Comparison of ENCODE assay signal across 8 cellular contexts in the genomic region with DNA sequence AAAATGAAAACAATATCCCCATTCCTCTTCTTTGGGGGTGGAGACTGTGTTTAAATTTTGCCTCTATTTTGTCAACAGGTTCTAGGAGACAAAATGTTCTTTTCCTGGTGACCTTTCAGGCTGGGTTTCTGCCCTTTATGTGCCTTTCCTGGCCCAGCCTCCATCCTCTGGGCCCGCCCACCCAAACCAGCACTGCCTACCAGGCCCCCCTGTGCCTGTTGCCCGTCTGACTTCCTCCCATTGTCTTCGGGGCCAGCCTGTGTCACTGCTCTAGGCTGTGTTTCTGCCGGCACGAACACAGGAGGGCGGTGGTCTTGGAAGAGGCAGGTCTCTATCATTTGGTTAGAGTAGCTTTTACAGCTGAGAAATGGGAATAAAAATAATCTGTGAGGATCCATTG. TPM values are rescaled to one million over a fixed set of nuclear protein-coding genes. Genes with fewer than 3 reads are reported as not detected.
DNase-seq lines count a peak whose midpoint lies in the region; ATAC-seq and TF ChIP-seq lines count a peak whose summit lies in the region.

No MANE protein-coding gene starts in this region.

- H3K27ac ChIP-seq in iPS-18a (ENCODE audit: low read length) (no peak overlapping the region), smooth muscle cell (ENCODE audit: low read depth) (peak overlapping the region; percentile 24)

- 36% methylated on average over 6 of the region's 6 CpGs for WGBS in smooth muscle cell (ENCODE audit: low lambda C conversion rate)

- H3K4me2 ChIP-seq in smooth muscle cell: no peak overlapping the region

- no peak for ATAC-seq in GM21786 (IDR thresholded peaks at IDR 0.05; ENCODE audit: unreplicated experiment)
- ATAC-seq in GM18517 (IDR thresholded peaks at IDR 0.05; ENCODE audit: unreplicated experiment): no peak

- H3K27ac Mint-ChIP-seq in activated naive CD4-positive, alpha-beta T cell treated with anti-CD3 and anti-CD28 coated beads for 36 hours: peak overlapping the region; percentile 86

- H2AFZ ChIP-seq in smooth muscle cell (ENCODE audit: low read depth): no peak overlapping the region

- CTCF ChIA-PET in activated naive CD4-positive, alpha-beta T cell treated with anti-CD3 and anti-CD28 coated beads for 36 hours (lab: Charles Lee): interaction anchor here (1.0 to 13.9 kb wide), 6 partner anchors 9 to 40 kb away, joined by 3 to 237 read pairs (median 6); no protein-coding TSS in a partner anchor

- peak overlapping the region; percentile 67 for H3K4me3 Mint-ChIP-seq in activated naive CD4-positive, alpha-beta T cell treated with anti-CD3 and anti-CD28 coated beads for 36 hours

- peaks cover 8% of the 10 kb centered on the region for H3F3A ChIP-seq in smooth muscle cell (ENCODE audit: low read depth)

- peaks cover 82% of the 10 kb centered on the region for H4K20me1 ChIP-seq in smooth muscle cell (ENCODE audit: low read depth)

- no peaks in the 10 kb centered on the region for H3K9me3 ChIP-seq in iPS-18a (ENCODE audit: control insufficient read depth, low read depth, low read length)
- H3K9me3 ChIP-seq in smooth muscle cell (replicated peaks; ENCODE audit: low read depth): no peaks in the 10 kb centered on the region

- DNase-seq in NCI-H82 (lab: John Stamatoyannopoulos, UW) (peak; percentile 77), smooth muscle cell (lab: John Stamatoyannopoulos, UW; ENCODE audit: unreplicated experiment) (no peak), GF-D8 (lab: John Stamatoyannopoulos, UW) (no peak), occipital lobe (lab: John Stamatoyannopoulos, UW) (no peak)
- DNase-seq in activated naive CD4-positive, alpha-beta T cell treated with anti-CD3 and anti-CD28 coated beads for 36 hours: peak; percentile 76

- H3K27me3 ChIP-seq in iPS-18a (ENCODE audit: control insufficient read depth, insufficient read depth, low read length) (peaks cover 31% of the 10 kb centered on the region), smooth muscle cell (ENCODE audit: low read depth) (no peaks in the 10 kb centered on the region)

- no peaks in the 10 kb centered on the region for H3K27me3 Mint-ChIP-seq in activated naive CD4-positive, alpha-beta T cell treated with anti-CD3 and anti-CD28 coated beads for 36 hours (ENCODE audit: low read depth)

- peaks cover 88% of the 10 kb centered on the region for H3K79me2 ChIP-seq in smooth muscle cell (ENCODE audit: low read depth)

- H3K4me3 ChIP-seq in iPS-18a (ENCODE audit: low read length) (peak overlapping the region; percentile 2), smooth muscle cell (no peak overlapping the region)

- H3K4me1 ChIP-seq in iPS-18a (ENCODE audit: control insufficient read depth, low read depth, low read length): peaks cover 47% of the 10 kb centered on the region
- H3K4me1 ChIP-seq in smooth muscle cell (ENCODE audit: low read depth): peaks cover 57% of the 10 kb centered on the region

- H3K9me3 Mint-ChIP-seq in activated naive CD4-positive, alpha-beta T cell treated with anti-CD3 and anti-CD28 coated beads for 36 hours: no peaks in the 10 kb centered on the region

- H3K36me3 ChIP-seq in iPS-18a (ENCODE audit: control insufficient read depth, low read depth, low read length) (no peaks in the 10 kb centered on the region), smooth muscle cell (ENCODE audit: low read depth) (no peaks in the 10 kb centered on the region)

- peaks cover 18% of the 10 kb centered on the region for H3K36me3 Mint-ChIP-seq in activated naive CD4-positive, alpha-beta T cell treated with anti-CD3 and anti-CD28 coated beads for 36 hours (ENCODE audit: low read depth)

- no peak for TF ChIP-seq CTCF in smooth muscle cell (IDR thresholded peaks at IDR 0.05; ENCODE audit: borderline replicate concordance, insufficient read depth, poor library complexity, severe bottlenecking)

- no peak overlapping the region for H3K9ac ChIP-seq in iPS-18a (ENCODE audit: low read length)
- no peak overlapping the region for H3K9ac ChIP-seq in smooth muscle cell (ENCODE audit: low read depth)

- peaks cover 95% of the 10 kb centered on the region for H3K4me1 Mint-ChIP-seq in activated naive CD4-positive, alpha-beta T cell treated with anti-CD3 and anti-CD28 coated beads for 36 hours (ENCODE audit: low read depth)

- intact Hi-C loops in activated naive CD4-positive, alpha-beta T cell treated with anti-CD3 and anti-CD28 coated beads for 36 hours (cut with micrococcal nuclease): loop anchor here (1.0 kb wide), 1 partner anchor 9 kb away; no protein-coding TSS in a partner anchor

RNA-seq across cellular contexts. Expression of a gene that starts 13.9 kb away (rescaled TPM):
- total RNA-seq in activated naive CD4-positive, alpha-beta T cell treated with anti-CD3 and anti-CD28 coated beads for 36 hours: 10 to 100 TPM; 33.5 to 35.5 TPM
- total RNA-seq in smooth muscle cell (39.8 and 42.7 TPM in 2 replicates), occipital lobe (35.7 TPM)
- 46.3 and 82.5 TPM in 2 replicates for polyA plus RNA-seq in smooth muscle cell

RNA-seq across cellular contexts. Expression of a gene that starts 59.7 kb away (rescaled TPM):
- 10 to 100 TPM; 17.6 to 17.7 TPM for total RNA-seq in activated naive CD4-positive, alpha-beta T cell treated with anti-CD3 and anti-CD28 coated beads for 36 hours
- total RNA-seq in smooth muscle cell: 28.8 and 43.6 TPM in 2 replicates
- 80.0 and 82.0 TPM in 2 replicates for polyA plus RNA-seq in smooth muscle cell
- total RNA-seq in occipital lobe: 70.5 TPM

Comparison
In these comparisons a context has a peak if more than half of its experiments do, and no peak if none do; other contexts are left out.
1. DNase-seq: peak in NCI-H82 (single experiment) and activated naive CD4-positive, alpha-beta T cell treated with anti-CD3 and anti-CD28 coated beads for 36 hours (single experiment); none in smooth muscle cell (single experiment), GF-D8 (single experiment) and occipital lobe (single experiment).